In the genomic region with DNA sequence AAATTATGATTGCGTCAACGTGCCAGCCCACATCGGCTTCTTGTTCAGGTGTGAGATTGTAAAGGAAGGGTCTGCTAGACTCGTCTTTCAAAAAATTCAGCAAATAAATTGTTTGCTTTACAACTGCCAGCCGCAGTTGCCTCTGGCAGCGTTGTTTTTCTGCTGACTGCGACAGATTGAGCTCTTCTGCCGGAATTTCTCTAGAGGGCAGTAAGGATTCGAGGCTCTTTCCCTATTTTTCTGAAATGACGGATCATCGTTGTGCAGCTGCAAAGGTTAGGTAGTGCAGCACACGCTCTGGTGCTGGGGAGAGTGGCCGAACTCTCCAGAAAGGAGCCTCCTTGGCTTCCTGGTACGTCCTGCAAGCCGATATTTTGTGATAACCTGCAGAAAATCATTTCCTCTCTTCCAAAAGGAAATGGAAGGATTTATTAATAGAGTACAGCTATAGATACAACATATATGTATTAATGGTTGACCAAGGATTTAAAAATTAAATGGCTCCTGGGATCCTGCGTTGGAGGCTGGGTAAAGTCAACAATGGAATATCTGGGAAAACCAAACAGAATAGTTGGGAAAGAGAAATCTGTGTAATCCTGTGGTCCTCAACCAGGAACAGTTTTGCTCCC, we compare ENCODE assay signal across 9 cellular contexts.
A peak's percentile ranks its signal among the peaks of the same experiment; 100 is the strongest.
DNase-seq lines count a peak whose midpoint lies in the region; ATAC-seq, FAIRE-seq and TF ChIP-seq lines count a peak whose summit lies in the region.
"Had no signal": no experiment of that assay in that cellular context is flagged by ENCODE, and none has a peak within 500 bp of the region (broad histone marks: within the 10 kb centered on the region; RNA-seq: fewer than 3 reads in every experiment).

No MANE protein-coding gene starts in this region.

- no peak for FAIRE-seq in GM19239 (lab: Jason Lieb, UNC)

- DNase-seq in GM23248 = peak; percentile 75
- DNase-seq in NCI-H446 (lab: John Stamatoyannopoulos, UW) = peak; percentile 8 to 62
- DNase-seq in dermis blood vessel endothelial cell = peak; percentile 63
- no peak for DNase-seq in activated T-cell treated with anti-CD3 and anti-CD28 coated beads, Interleukin-2, amount 50 U/mL, for 1 hour
- no peak for DNase-seq in GM19239 (ENCODE audit: insufficient read length, low spot score)

- peak; percentile 50 to 63 (median 62) for TF ChIP-seq CTCF in nephron (IDR thresholded peaks at IDR 0.05; ENCODE audit: unreplicated experiment in 3 of 3)

- H3K9me2 ChIP-seq in GM23248 (ENCODE audit: insufficient read depth) = no peaks in the 10 kb centered on the region

- H3K4me1 ChIP-seq in GM23248 (ENCODE audit: insufficient read depth) = 0 out of 2 replicates have a peak, but pooled peaks cover 4% of the 10 kb centered on the region

- H3K27ac ChIP-seq in GM23248 = no peak overlapping the region
- H3K27ac ChIP-seq: KMS-11 had no signal

- H3K9ac ChIP-seq in GM23248 = no peak overlapping the region
- H3K9ac ChIP-seq: KMS-11 had no signal

- H3K4me1 Mint-ChIP-seq in nephron = peaks cover 35% of the 10 kb centered on the region

- H4K20me1 ChIP-seq in GM23248 (ENCODE audit: insufficient read depth) = no peaks in the 10 kb centered on the region

- ATAC-seq in HG02840 (IDR thresholded peaks at IDR 0.05; ENCODE audit: low FRiP score, unreplicated experiment) (no peak), HG03280 (IDR thresholded peaks at IDR 0.05; ENCODE audit: unreplicated experiment) (no peak)

- in situ Hi-C loops in GM23248 (cut with MboI) = loop anchor here (10.0 kb wide), 1 partner anchor 1231 kb away; no protein-coding TSS in a partner anchor

- H3K36me3 Mint-ChIP-seq in nephron (ENCODE audit: low read depth) = no peaks in the 10 kb centered on the region

- H3K79me2 ChIP-seq in GM23248 (ENCODE audit: insufficient read depth) = no peaks in the 10 kb centered on the region

- peaks cover 4% of the 10 kb centered on the region for H3K27me3 Mint-ChIP-seq in nephron (ENCODE audit: low read depth)

- no peaks in the 10 kb centered on the region for H3F3A ChIP-seq in GM23248 (ENCODE audit: insufficient read depth)

- no peaks in the 10 kb centered on the region for H3K9me3 Mint-ChIP-seq in nephron

- H3K36me3 ChIP-seq in GM23248 (ENCODE audit: low read depth) = no peaks in the 10 kb centered on the region

- peak overlapping the region in 1 of 3 experiments; percentile 46 for H3K4me3 Mint-ChIP-seq in nephron

- H3K27me3 ChIP-seq in GM23248 (replicated peaks; ENCODE audit: insufficient read depth) = no peaks in the 10 kb centered on the region

- peak overlapping the region; percentile 69 to 85 (median 72) for H3K27ac Mint-ChIP-seq in nephron

- H3K9me3 ChIP-seq in GM23248 (ENCODE audit: low read depth) = no peaks in the 10 kb centered on the region

- H3K4me2 ChIP-seq in GM23248 (ENCODE audit: unreplicated experiment) = peak overlapping the region; percentile 65
- H3K4me2 ChIP-seq: KMS-11 had no signal

- H2AFZ ChIP-seq in GM23248 = peak overlapping the region; percentile 73

- H3K4me3 ChIP-seq in GM23248 = peak overlapping the region; percentile 36; the same call in 1 of the 2 replicates

- WGBS in GM23248 (ENCODE audit: low coverage in 1 of 2, low lambda C conversion rate in 2 of 2, missing lambda C conversion rate in 2 of 2), 2 experiments = 7% methylated on average over 16 of the region's 16 CpGs

Comparison
In these comparisons a context has a peak if more than half of its experiments do, and no peak if none do; other contexts are left out.
1. DNase-seq: peak in GM23248 (single experiment), NCI-H446 (2 of 2) and dermis blood vessel endothelial cell (single experiment); none in activated T-cell treated with anti-CD3 and anti-CD28 coated beads, Interleukin-2, amount 50 U/mL, for 1 hour (single experiment) and GM19239 (single experiment).